ENCODE assay signal across 8 cellular contexts in the genomic region with DNA sequence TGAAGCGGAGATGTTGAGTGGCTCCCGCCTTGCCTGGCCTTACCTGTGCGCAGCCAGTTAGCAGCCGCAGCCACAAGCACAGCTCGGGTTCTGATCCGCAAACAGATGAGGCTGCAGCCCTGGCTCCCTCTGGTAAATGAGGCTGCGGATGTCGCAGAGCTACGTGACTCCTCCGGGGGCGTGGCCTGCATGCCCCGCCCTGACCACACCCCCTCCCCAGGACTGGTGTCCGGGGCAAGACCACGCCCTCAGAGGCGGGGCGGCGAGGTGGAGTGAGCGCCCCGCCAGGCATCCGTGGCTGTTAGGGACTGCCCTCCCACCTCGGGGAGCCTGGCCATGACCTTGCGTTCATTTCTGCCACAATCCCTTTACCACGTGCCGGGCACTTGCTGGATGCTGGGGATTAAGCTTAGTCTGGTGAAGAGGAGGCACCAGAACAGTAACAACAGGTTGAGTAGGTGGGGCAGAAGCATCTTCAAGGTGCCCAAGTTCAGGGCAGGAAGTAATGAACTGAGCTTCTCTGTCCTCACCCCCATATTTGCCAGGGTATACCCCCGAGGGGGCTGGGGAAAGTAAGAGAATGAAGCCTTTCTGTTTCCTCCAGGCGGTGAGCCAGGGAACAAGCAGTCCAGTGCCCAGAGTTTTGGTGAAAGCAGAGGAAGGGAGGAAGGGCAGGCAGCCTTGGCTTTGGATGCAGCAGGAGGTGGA. TPM values are rescaled to one million over a fixed set of nuclear protein-coding genes. Genes with fewer than 3 reads are reported as not detected.
A peak's percentile ranks its signal among the peaks of the same experiment; 100 is the strongest.
DNase-seq lines count a peak whose midpoint lies in the region; ATAC-seq and TF ChIP-seq lines count a peak whose summit lies in the region.

TSS of gene ALDOC (minus strand) at position 138 of the 708 bp plus-strand sequence. CDS start 1,363 bp downstream, outside the sequence.

- peaks cover 60% of the 10 kb centered on the region for H3K4me1 Mint-ChIP-seq in T-helper 2 cell treated with Interferon-gamma antibody and Interleukin-4, amounts not matched to agents 5 μg/mL and 100 μg/mL, for 36 hours (ENCODE audit: low read depth)

- no peak within 1 kb of the TSS for H2AFZ ChIP-seq in hepatocyte

- H3K36me3 ChIP-seq in ascending aorta (no peaks in the 10 kb centered on the region), hepatocyte (replicated peaks; ENCODE audit: insufficient read depth, low read depth) (no peaks in the 10 kb centered on the region)

- peak within 1 kb of the TSS; percentile 63 for H3K4me2 ChIP-seq in hepatocyte

- peak within 1 kb of the TSS; percentile 96 for H3K4me3 Mint-ChIP-seq in T-helper 2 cell treated with Interferon-gamma antibody and Interleukin-4, amounts not matched to agents 5 μg/mL and 100 μg/mL, for 36 hours

- intact Hi-C loops in ascending aorta (cut with DNase I), result loop anchor here (1.0 to 2.0 kb wide), 2 partner anchors 21 to 68 kb away; partner anchors contain the start of gene BLTP2

- no peaks in the 10 kb centered on the region for H3K9me3 ChIP-seq in ascending aorta
- no peaks in the 10 kb centered on the region for H3K9me3 ChIP-seq in hepatocyte (ENCODE audit: low read depth)

- H3K4me3 ChIP-seq in GM12864 (ENCODE audit: low read depth, low read length) (peak within 1 kb of the TSS; percentile 53), ascending aorta (peak within 1 kb of the TSS; percentile 47 to 58), hepatocyte (no peak within 1 kb of the TSS), retinal pigment epithelial cell (ENCODE audit: low read length) (peak within 1 kb of the TSS; percentile 44)

- no peaks in the 10 kb centered on the region for H3K27me3 Mint-ChIP-seq in T-helper 2 cell treated with Interferon-gamma antibody and Interleukin-4, amounts not matched to agents 5 μg/mL and 100 μg/mL, for 36 hours (ENCODE audit: low read depth)

- H3K27ac ChIP-seq in ascending aorta (peak within 1 kb of the TSS; percentile 29 to 38), hepatocyte (no peak within 1 kb of the TSS)

- H3K36me3 Mint-ChIP-seq in T-helper 2 cell treated with Interferon-gamma antibody and Interleukin-4, amounts not matched to agents 5 μg/mL and 100 μg/mL, for 36 hours (ENCODE audit: low read depth), result peaks cover 63% of the 10 kb centered on the region

- no peak for TF ChIP-seq CTCF in GM12864 (IDR thresholded peaks at IDR 0.05; ENCODE audit: low read depth, low read length, missing control alignments)
- TF ChIP-seq CTCF in ascending aorta (IDR thresholded peaks at IDR 0.05), result no peak
- TF ChIP-seq CTCF in hepatocyte (IDR thresholded peaks at IDR 0.05; ENCODE audit: poor library complexity), result no peak
- no peak for TF ChIP-seq CTCF in retinal pigment epithelial cell (conservative IDR thresholded peaks at IDR 0.05; ENCODE audit: low read depth, low read length)

- no peaks in the 10 kb centered on the region for H3K27me3 ChIP-seq in ascending aorta
- no peaks in the 10 kb centered on the region for H3K27me3 ChIP-seq in hepatocyte

- H3K9me3 Mint-ChIP-seq in T-helper 2 cell treated with Interferon-gamma antibody and Interleukin-4, amounts not matched to agents 5 μg/mL and 100 μg/mL, for 36 hours, result no peaks in the 10 kb centered on the region

- peak within 1 kb of the TSS; percentile 89 for H3K27ac Mint-ChIP-seq in T-helper 2 cell treated with Interferon-gamma antibody and Interleukin-4, amounts not matched to agents 5 μg/mL and 100 μg/mL, for 36 hours

- H3K79me2 ChIP-seq in hepatocyte, result no peaks in the 10 kb centered on the region

- DNase-seq in GM12864 (ENCODE audit: low read depth) (peak; percentile 91), NCI-H1436 treated with DMSO at 0.1 percent for 48 hours (lab: John Stamatoyannopoulos, UW) (peak; percentile 95), ascending aorta (ENCODE audit: low spot score in 2 of 2) (peak; percentile 90 to 98), hepatocyte (ENCODE audit: low spot score) (peak; percentile 97), retinal pigment epithelial cell (ENCODE audit: low read depth) (peak; percentile 82), DMS79 (lab: John Stamatoyannopoulos, UW) (no peak)
- peak; percentile 98 for DNase-seq in T-helper 2 cell treated with Interferon-gamma antibody and Interleukin-4, amounts not matched to agents 5 μg/mL and 100 μg/mL, for 36 hours (ENCODE audit: low spot score)

- H3K4me1 ChIP-seq in ascending aorta, result peaks cover 0 to 14% of the 10 kb centered on the region in 2 donors
- peaks cover 10% of the 10 kb centered on the region for H3K4me1 ChIP-seq in hepatocyte (ENCODE audit: insufficient read depth)

- WGBS in hepatocyte (ENCODE audit: low lambda C conversion rate, missing lambda C conversion rate), result 13% methylated on average over 26 of the region's 26 CpGs

- no peaks in the 10 kb centered on the region for H4K20me1 ChIP-seq in hepatocyte (ENCODE audit: insufficient read depth, poor library complexity, severe bottlenecking)

- peak; percentile 72 for ATAC-seq in HG02588 (IDR thresholded peaks at IDR 0.05; ENCODE audit: unreplicated experiment)

- H3K9me2 ChIP-seq in hepatocyte (replicated peaks; ENCODE audit: insufficient read depth), result no peaks in the 10 kb centered on the region

RNA-seq across cellular contexts. Expression of gene ALDOC, which starts in this region (rescaled TPM):
- total RNA-seq in ascending aorta (24.8 TPM), hepatocyte (31.8 and 34.5 TPM in 2 replicates)
- polyA plus RNA-seq in hepatocyte, result 14.9 and 16.2 TPM in 2 replicates
